In genomic region chr22:42758929-42759629, GRCh38 we compare ENCODE assay signal across 24 cellular contexts. TPM values are rescaled to one million over a fixed set of nuclear protein-coding genes. Genes with fewer than 3 reads are reported as not detected.
DNase-seq lines count a peak whose midpoint lies in the region; ATAC-seq and TF ChIP-seq lines count a peak whose summit lies in the region.
"Had no signal": no experiment of that assay in that cellular context is flagged by ENCODE, and none has a peak within 500 bp of the region (broad histone marks: within the 10 kb centered on the region; RNA-seq: fewer than 3 reads in every experiment).

No MANE protein-coding gene starts in this region.

- H3K4me1 ChIP-seq in osteoblast (ENCODE audit: insufficient read depth, low read length) (peaks cover 12% of the 10 kb centered on the region), thyroid gland (no peaks in the 10 kb centered on the region)
- H3K4me1 ChIP-seq: gastrocnemius medialis had no signal

- no peak for TF ChIP-seq CTCF in AG09319 (IDR thresholded peaks at IDR 0.05; ENCODE audit: low read depth, low read length)
- TF ChIP-seq CTCF in choroid plexus epithelial cell (conservative IDR thresholded peaks at IDR 0.05; ENCODE audit: low read depth, low read length) = peak; percentile 40
- TF ChIP-seq CTCF in osteoblast (IDR thresholded peaks at IDR 0.05; ENCODE audit: extremely low read depth, low read depth, low read length) = no peak
- no peak for TF ChIP-seq CTCF in thyroid gland (IDR thresholded peaks at IDR 0.05)

- H3K27me3 ChIP-seq in MG63 (no peaks in the 10 kb centered on the region), osteoblast (ENCODE audit: insufficient read depth, low read length) (no peaks in the 10 kb centered on the region), thyroid gland (no peaks in the 10 kb centered on the region)
- H3K27me3 ChIP-seq: gastrocnemius medialis had no signal

- no peak overlapping the region for H3K4me3 ChIP-seq in MG63
- no peak overlapping the region for H3K4me3 ChIP-seq in choroid plexus epithelial cell (ENCODE audit: low read depth, low read length)
- no peak overlapping the region for H3K4me3 ChIP-seq in osteoblast (ENCODE audit: insufficient read depth, low read length)
- H3K4me3 ChIP-seq in thyroid gland (replicated peaks in 1 of 3) = no peak overlapping the region
- H3K4me3 ChIP-seq: coronary artery, gastrocnemius medialis had no signal

- H3K79me2 ChIP-seq in osteoblast (ENCODE audit: insufficient read depth, low read length) = no peaks in the 10 kb centered on the region

- H3K36me3 ChIP-seq in MG63 = no peaks in the 10 kb centered on the region
- no peaks in the 10 kb centered on the region for H3K36me3 ChIP-seq in osteoblast (ENCODE audit: insufficient read depth, low read length)
- H3K36me3 ChIP-seq in thyroid gland = no peaks in the 10 kb centered on the region
- H3K36me3 ChIP-seq: gastrocnemius medialis had no signal

- intact Hi-C loops in thyroid gland (cut with DNase I) = no loop called here

- peak overlapping the region; percentile 74 for H2AFZ ChIP-seq in osteoblast (ENCODE audit: low read length)

- H4K20me1 ChIP-seq in osteoblast (ENCODE audit: insufficient read depth, low read length) = no peaks in the 10 kb centered on the region

- no peak for TF ChIP-seq POLR2A in thyroid gland (IDR thresholded peaks at IDR 0.05)

- H3K9me3 ChIP-seq in MG63 (no peaks in the 10 kb centered on the region), osteoblast (ENCODE audit: low read depth, low read length) (no peaks in the 10 kb centered on the region), thyroid gland (no peaks in the 10 kb centered on the region)
- H3K9me3 ChIP-seq: gastrocnemius medialis had no signal

- no peak for ATAC-seq in GM21360 (IDR thresholded peaks at IDR 0.05; ENCODE audit: unreplicated experiment)
- no peak for ATAC-seq in GM18868 (IDR thresholded peaks at IDR 0.05; ENCODE audit: unreplicated experiment)
- ATAC-seq: gastrocnemius medialis; naive thymus-derived CD4-positive, alpha-beta T cell; stimulated activated naive CD8-positive, alpha-beta T cell treated with anti-CD3 and anti-CD28 coated beads, Interleukin-15, amount 100 ng/mL, for 72 hours had no signal

- WGBS in thyroid gland, 2 donors = 86 to 87% methylated on average over 23 of the region's 23 CpGs

- peak; percentile 38 for DNase-seq in AG09319 (ENCODE audit: extremely low read depth, low read depth)
- peak; percentile 11 for DNase-seq in MG63
- peak; percentile 90 for DNase-seq in choroid plexus epithelial cell (ENCODE audit: low read depth)
- DNase-seq in osteoblast (ENCODE audit: insufficient read length, low spot score, missing footprints) = peak; percentile 96
- DNase-seq in middle frontal gyrus (ENCODE audit: extremely low spot score, low spot score) = no peak
- no peak for DNase-seq in thyroid gland
- DNase-seq: ACHN; activated CD4-positive, alpha-beta T cell treated with anti-CD3 and anti-CD28 coated beads, Interleukin-2, amount 50 U/mL, for 48 hours; activated T-cell treated with anti-CD3 and anti-CD28 coated beads for 4 hours; aorta; CD4-positive, alpha-beta T cell; DMS153; gastrocnemius medialis; kidney glomerular epithelial cell; naive thymus-derived CD4-positive, alpha-beta T cell; NCI-H1105 treated with DMSO at 0.1 percent for 48 hours; NCI-H2081 treated with DMSO at 0.1 percent for 48 hours; NCI-H524 treated with DMSO at 0.1 percent for 48 hours; SHP77; stimulated activated naive CD8-positive, alpha-beta T cell treated with anti-CD3 and anti-CD28 coated beads, Interleukin-15, amount 100 ng/mL, for 72 hours had no signal

- H3K27ac ChIP-seq in osteoblast (ENCODE audit: low read depth, low read length) (peak overlapping the region; percentile 77), thyroid gland (no peak overlapping the region)
- H3K27ac ChIP-seq: gastrocnemius medialis, KMS-11 had no signal

- peak overlapping the region; percentile 23 for H3K4me2 ChIP-seq in osteoblast (ENCODE audit: insufficient read depth, low read length)
- H3K4me2 ChIP-seq: KMS-11 had no signal

RNA-seq across cellular contexts. Expression of gene A4GALT, which starts 38.4 kb away (rescaled TPM):
- total RNA-seq in MG63 (2014; rRNA removed; shearing (Covaris generic); ENCODE audit: low replicate concordance) = 9.1 and 17.9 TPM in 2 replicates
- total RNA-seq in osteoblast (19.9 and 24.2 TPM in 2 replicates), thyroid gland (10 to 100 TPM; 12.6 to 23.9 (median 18.0) TPM)
- total RNA-seq: CD4-positive, alpha-beta T cell; naive thymus-derived CD4-positive, alpha-beta T cell had no signal

Comparison
In these comparisons a context has a peak if more than half of its experiments do, and no peak if none do; other contexts are left out.
1. DNase-seq: peak in AG09319 (single experiment), MG63 (single experiment), choroid plexus epithelial cell (single experiment) and osteoblast (single experiment); none in middle frontal gyrus (single experiment) and thyroid gland (0 of 2).